In genomic region chr6:110621061-110621460, GRCh38 we compare ENCODE assay signal across 34 cellular contexts.
"Had no signal": no experiment of that assay in that cellular context is flagged by ENCODE, and none has a peak within 500 bp of the region (broad histone marks: within the 10 kb centered on the region; RNA-seq: fewer than 3 reads in every experiment).

No MANE protein-coding gene starts in this region.

- H3K36me3 ChIP-seq: breast epithelium had no signal

- H3K27ac ChIP-seq: body of pancreas, breast epithelium, PC-9, WERI-Rb-1 had no signal

- H3K4me3 Mint-ChIP-seq: activated CD8-positive, alpha-beta T cell treated with anti-CD3 and anti-CD28 coated beads for 36 hours; activated naive CD4-positive, alpha-beta T cell treated with anti-CD3 and anti-CD28 coated beads, Interleukin-2, amount 50 U/mL, for 24 hours; activated naive CD8-positive, alpha-beta T cell treated with anti-CD3 and anti-CD28 coated beads, Interleukin-2, amount 10 ng/mL, durations not matched to agents 7 days and 5 days; activated T-cell treated with anti-CD3 and anti-CD28 coated beads, Interleukin-2, amount 50 U/mL, for 24 hours had no signal

- H3K4me1 ChIP-seq: breast epithelium had no signal

- H3K9me3 ChIP-seq: body of pancreas, breast epithelium had no signal

- H3K27ac Mint-ChIP-seq: activated CD8-positive, alpha-beta T cell treated with anti-CD3 and anti-CD28 coated beads for 36 hours; activated naive CD4-positive, alpha-beta T cell treated with anti-CD3 and anti-CD28 coated beads, Interleukin-2, amount 50 U/mL, for 24 hours; activated naive CD8-positive, alpha-beta T cell treated with anti-CD3 and anti-CD28 coated beads, Interleukin-2, amount 10 ng/mL, durations not matched to agents 7 days and 5 days; activated T-cell treated with anti-CD3 and anti-CD28 coated beads, Interleukin-2, amount 50 U/mL, for 24 hours; activated T-helper 2 cell treated with anti-CD3 and anti-CD28 coated beads, Interferon-gamma antibody, Interleukin-2, Interleukin-4, amounts not matched to agents 10 μg/mL and 5 μg/mL and 100 μg/mL, durations not matched to agents 14 hours and 24 hours and 36 hours had no signal

- H3K4me3 ChIP-seq: body of pancreas, breast epithelium, PC-9 had no signal

- H3K27me3 ChIP-seq: body of pancreas, breast epithelium had no signal

- ATAC-seq: activated CD8-positive, alpha-beta T cell treated with anti-CD3 and anti-CD28 coated beads for 36 hours; body of pancreas had no signal

- H3K9me3 Mint-ChIP-seq: activated CD8-positive, alpha-beta T cell treated with anti-CD3 and anti-CD28 coated beads for 36 hours; activated naive CD4-positive, alpha-beta T cell treated with anti-CD3 and anti-CD28 coated beads, Interleukin-2, amount 50 U/mL, for 24 hours; activated naive CD8-positive, alpha-beta T cell treated with anti-CD3 and anti-CD28 coated beads, Interleukin-2, amount 10 ng/mL, durations not matched to agents 7 days and 5 days; activated T-cell treated with anti-CD3 and anti-CD28 coated beads, Interleukin-2, amount 50 U/mL, for 24 hours; activated T-helper 2 cell treated with anti-CD3 and anti-CD28 coated beads, Interferon-gamma antibody, Interleukin-2, Interleukin-4, amounts not matched to agents 10 μg/mL and 5 μg/mL and 100 μg/mL, durations not matched to agents 14 hours and 24 hours and 36 hours had no signal

- H3K27me3 Mint-ChIP-seq: activated CD8-positive, alpha-beta T cell treated with anti-CD3 and anti-CD28 coated beads for 36 hours; activated naive CD4-positive, alpha-beta T cell treated with anti-CD3 and anti-CD28 coated beads, Interleukin-2, amount 50 U/mL, for 24 hours; activated naive CD8-positive, alpha-beta T cell treated with anti-CD3 and anti-CD28 coated beads, Interleukin-2, amount 10 ng/mL, durations not matched to agents 7 days and 5 days; activated T-cell treated with anti-CD3 and anti-CD28 coated beads, Interleukin-2, amount 50 U/mL, for 24 hours had no signal

- H3K4me1 Mint-ChIP-seq: activated naive CD4-positive, alpha-beta T cell treated with anti-CD3 and anti-CD28 coated beads, Interleukin-2, amount 50 U/mL, for 24 hours had no signal

- DNase-seq: activated CD4-positive, alpha-beta T cell treated with anti-CD3 and anti-CD28 coated beads for 1 hour; activated CD4-positive, alpha-beta T cell treated with anti-CD3 and anti-CD28 coated beads for 48 hours; activated CD4-positive, alpha-beta T cell treated with anti-CD3 and anti-CD28 coated beads, Interleukin-2, amount 50 U/mL, for 4 hours; activated CD4-positive, CD25-positive, alpha-beta regulatory T cell; activated CD8-positive, alpha-beta T cell treated with anti-CD3 and anti-CD28 coated beads for 36 hours; activated gamma-delta T cell; activated naive CD4-positive, alpha-beta T cell treated with Interleukin-2 at 50 U/mL for 16 hours; activated naive CD8-positive, alpha-beta T cell treated with anti-CD3 and anti-CD28 coated beads, Interleukin-2, amount 10 ng/mL, durations not matched to agents 7 days and 5 days; activated T-cell treated with anti-CD3 and anti-CD28 coated beads, Interleukin-2, amount 50 U/mL, for 24 hours; amygdala; body of pancreas; cerebellar nuclear complex; Karpas-422; KBM-7; NCI-H1048; NCI-H1105 treated with DMSO at 0.1 percent for 48 hours; NCI-H1436; NCI-H1694; NCI-H1930; NCI-H2081 treated with DMSO at 0.1 percent for 48 hours; NCI-H510A; NCI-H526; NCI-H748 treated with DMSO at 0.1 percent for 48 hours; NK-92 treated with Interleukin-12 subunit alpha and Interleukin-12 subunit beta, amount 100 ng/mL, for 24 hours; PC-9; Right ventricle myocardium superior; SW 1271; T-helper 1 cell; T-helper 2 cell; T-helper 9 cell; WERI-Rb-1 had no signal
